ENCODE assay signal across 1 cellular context in the genomic region with DNA sequence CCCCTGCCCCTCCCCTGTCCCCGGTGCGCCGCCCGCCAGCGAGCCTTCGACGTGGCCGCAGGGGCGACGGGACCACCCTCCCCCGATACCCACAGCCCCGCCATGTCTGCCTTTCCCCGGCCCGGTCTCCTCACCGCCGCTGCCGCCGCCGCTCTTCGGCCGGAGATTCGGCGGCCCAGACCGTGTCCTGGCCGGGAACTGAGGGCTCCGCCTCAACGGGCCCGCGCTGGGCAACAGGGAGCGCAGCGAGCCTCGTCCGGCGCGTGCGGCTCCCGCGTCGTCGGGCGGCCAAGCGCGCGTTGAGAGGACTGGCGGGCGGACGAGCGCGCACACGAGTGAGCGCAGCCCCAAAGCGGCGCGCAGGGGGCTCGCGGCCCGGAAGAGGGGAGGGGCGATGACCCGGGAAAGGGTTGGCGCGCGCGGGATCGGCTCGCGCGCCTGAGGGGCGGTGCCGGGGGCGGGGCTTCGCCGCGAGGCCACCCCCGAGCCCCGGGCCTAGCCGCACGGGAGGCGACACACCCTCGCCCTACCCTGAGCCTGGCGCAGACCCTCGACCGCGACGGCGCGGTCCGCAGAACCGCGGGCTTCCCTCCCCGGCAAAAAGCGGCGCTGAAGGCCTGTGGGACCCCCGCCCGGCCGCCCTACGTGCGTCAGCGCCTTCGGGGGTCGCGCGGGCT.
TF ChIP-seq lines count a peak whose summit lies in the region.

Gene BTG3, minus strand, starts transcription at position 337 of the 677 bp plus-strand sequence. CDS start 3,757 bp downstream, outside the sequence.

TF ChIP-seq in Ishikawa, 13 proteins besides CTCF, POLR2A, EP300 and RAD21 (continued from another document):
- TF ChIP-seq REST (IDR thresholded peaks at IDR 0.05; ENCODE audit: low read depth) (no peak), TAF1 (IDR thresholded peaks at IDR 0.05; ENCODE audit: low read depth) (peak; percentile 48; the same call in 1 of the 2 replicates), ZBTB7A (IDR thresholded peaks at IDR 0.05; ENCODE audit: low read depth) (peak; percentile 60), CEBPB (IDR thresholded peaks at IDR 0.05) (no peak), MAX (IDR thresholded peaks at IDR 0.05) (peak; percentile 88), NFIC (IDR thresholded peaks at IDR 0.05) (no peak), USF1 (IDR thresholded peaks at IDR 0.05) (no peak)
